26 cellular contexts compared by ENCODE assay signal in genomic region chr19:21751379-21751778, GRCh38. TPM values are rescaled to one million over a fixed set of nuclear protein-coding genes. Genes with fewer than 3 reads are reported as not detected.
DNase-seq lines count a peak whose midpoint lies in the region; ATAC-seq and TF ChIP-seq lines count a peak whose summit lies in the region.
"Had no signal": no experiment of that assay in that cellular context is flagged by ENCODE, and none has a peak within 500 bp of the region (broad histone marks: within the 10 kb centered on the region; RNA-seq: fewer than 3 reads in every experiment).

No MANE protein-coding gene starts in this region.

- peak; percentile 72 for ATAC-seq in IMR-90 (ENCODE audit: low read depth)
- no peak for ATAC-seq in GM18867 (IDR thresholded peaks at IDR 0.05; ENCODE audit: unreplicated experiment)
- no peak for ATAC-seq in HG03571 (IDR thresholded peaks at IDR 0.05; ENCODE audit: unreplicated experiment)
- ATAC-seq in PC-3: no peak
- ATAC-seq: activated naive CD8-positive, alpha-beta T cell treated with anti-CD3 and anti-CD28 coated beads, Interleukin-2, amount 50 U/mL, for 24 hours; GM12878; naive thymus-derived CD8-positive, alpha-beta T cell; sciatic nerve; stimulated activated memory B cell treated with anti-CD40 and anti-IgM and Interleukin-4, amounts not matched to agents 10 μg/mL and 1 μg/mL and 100 μg/mL, for 72 hours had no signal

- no peak overlapping the region for H4K5ac ChIP-seq in IMR-90 (ENCODE audit: low read depth, low read length)

- H2AK9ac ChIP-seq in IMR-90 (replicated peaks; ENCODE audit: low read depth, low read length, poor library complexity): no peak overlapping the region

- H3K4me3 ChIP-seq in IMR-90 (ENCODE audit: insufficient read depth, low read depth, low read length): no peak overlapping the region
- no peak overlapping the region for H3K4me3 ChIP-seq in osteoblast (ENCODE audit: insufficient read depth, low read length)
- no peak overlapping the region for H3K4me3 ChIP-seq in PC-3 (ENCODE audit: low read length)
- H3K4me3 ChIP-seq: esophagus squamous epithelium, GM12878, hepatocyte, ovary, thoracic aorta had no signal

- CTCF ChIA-PET in IMR-90 (lab: Yijun Ruan, JAX) (no interaction called here), PC-3 (lab: Charles Lee) (no interaction called here)

- in situ Hi-C loops in IMR-90 (cut with MboI; ENCODE audit: low sequenced_read_pairs): no loop called here

- no peaks in the 10 kb centered on the region for H3F3A ChIP-seq in PC-3 (ENCODE audit: low read length, unreplicated experiment)

- no peaks in the 10 kb centered on the region for H3K9me2 ChIP-seq in PC-3 (replicated peaks; ENCODE audit: low read length)

- H3K56ac ChIP-seq in IMR-90 (ENCODE audit: extremely low read depth, insufficient read depth, low read length): no peak overlapping the region

- POLR2A ChIA-PET in IMR-90 (lab: Charles Lee; ENCODE audit: unreplicated experiment): no interaction called here
- POLR2A ChIA-PET in PC-3 (lab: Charles Lee; ENCODE audit: unreplicated experiment): no interaction called here

- H2BK15ac ChIP-seq in IMR-90 (ENCODE audit: low read depth, low read length): no peak overlapping the region

- peaks cover 4 to 23% of the 10 kb centered on the region in 2 experiments; a peak in 3 of 4 replicates for H3K79me1 ChIP-seq in IMR-90 (ENCODE audit: low read depth in 1 of 2, low read length in 2 of 2)

- H2AK5ac ChIP-seq in IMR-90 (ENCODE audit: low read depth, low read length): no peak overlapping the region

- no peak overlapping the region for H2AFZ ChIP-seq in IMR-90 (replicated peaks; ENCODE audit: low read length, poor library complexity)
- no peak overlapping the region for H2AFZ ChIP-seq in osteoblast (ENCODE audit: low read length)
- no peak overlapping the region for H2AFZ ChIP-seq in PC-3 (ENCODE audit: low read length)
- H2AFZ ChIP-seq: hepatocyte had no signal

- TF ChIP-seq CTCF in IMR-90 (conservative IDR thresholded peaks at IDR 0.05; ENCODE audit: low read depth, low read length) (no peak), osteoblast (IDR thresholded peaks at IDR 0.05; ENCODE audit: extremely low read depth, low read depth, low read length) (no peak), PC-3 (conservative IDR thresholded peaks at IDR 0.05; ENCODE audit: low read depth, low read length) (no peak)

- H3K23ac ChIP-seq in IMR-90 (ENCODE audit: low read depth, low read length): no peak overlapping the region

- H2BK20ac ChIP-seq in IMR-90 (ENCODE audit: low read depth, low read length): no peak overlapping the region

- no peak overlapping the region for H3K4me2 ChIP-seq in IMR-90 (ENCODE audit: low read depth, low read length)
- H3K4me2 ChIP-seq in osteoblast (ENCODE audit: insufficient read depth, low read length): no peak overlapping the region
- H3K4me2 ChIP-seq in PC-3 (ENCODE audit: low read length): no peak overlapping the region
- H3K4me2 ChIP-seq: BLaER1 treated with 17β-estradiol and CSF1 and Interleukin-3, amounts not matched to agents 10 nM and 100 nM; hepatocyte had no signal

- TF ChIP-seq POLR2A in IMR-90 (IDR thresholded peaks at IDR 0.05; ENCODE audit: low read depth, low read length): no peak

- intact Hi-C loops in IMR-90 (cut with micrococcal nuclease): no loop called here
- intact Hi-C loops in PC-3 (cut with micrococcal nuclease): no loop called here

- 100% methylated on average over 1 of the region's 3 CpGs; no CpG with 5 or more reads in 1 of the 2 experiments for WGBS in IMR-90 (ENCODE audit: extremely low coverage in 2 of 2, insufficient read length in 1 of 2), 2 experiments

- H3K36me3 ChIP-seq in IMR-90 (ENCODE audit: control insufficient read depth, insufficient read depth, low read length) (peaks cover 21% of the 10 kb centered on the region), osteoblast (ENCODE audit: insufficient read depth, low read length) (peaks cover 8% of the 10 kb centered on the region), PC-3 (ENCODE audit: low read depth, low read length) (peaks cover 9% of the 10 kb centered on the region; the same call in 1 of the 2 replicates)
- H3K36me3 ChIP-seq: ovary had no signal

- no peak overlapping the region for H3K14ac ChIP-seq in IMR-90 (replicated peaks; ENCODE audit: low read depth, low read length)

- no peak overlapping the region for H3K18ac ChIP-seq in IMR-90 (ENCODE audit: low read depth, low read length)

- H3K27ac ChIP-seq in IMR-90 (ENCODE audit: insufficient read depth, low read length): no peak overlapping the region
- H3K27ac ChIP-seq in osteoblast (ENCODE audit: low read depth, low read length): no peak overlapping the region
- no peak overlapping the region for H3K27ac ChIP-seq in PC-3 (ENCODE audit: low read length)
- H3K27ac ChIP-seq: BLaER1 treated with 17β-estradiol and CSF1 and Interleukin-3, amounts not matched to agents 10 nM and 100 nM; esophagus squamous epithelium; hepatocyte; ovary; thoracic aorta had no signal

- H4K91ac ChIP-seq in IMR-90 (ENCODE audit: insufficient read depth, low read depth, low read length): no peak overlapping the region

- H3K79me2 ChIP-seq in osteoblast (ENCODE audit: insufficient read depth, low read length): peaks cover 4% of the 10 kb centered on the region
- H3K79me2 ChIP-seq in PC-3 (ENCODE audit: low read length): no peaks in the 10 kb centered on the region

- H3K27me3 ChIP-seq in IMR-90 (ENCODE audit: control insufficient read depth, insufficient read depth, low read length) (no peaks in the 10 kb centered on the region), osteoblast (ENCODE audit: insufficient read depth, low read length) (no peaks in the 10 kb centered on the region), PC-3 (ENCODE audit: low read length) (no peaks in the 10 kb centered on the region)
- H3K27me3 ChIP-seq: BLaER1 treated with 17β-estradiol and CSF1 and Interleukin-3, amounts not matched to agents 10 nM and 100 nM; esophagus squamous epithelium; hepatocyte; ovary had no signal

- BruUV-seq in IMR-90 (replicated peaks; lab: Mats Ljungman, UMichigan) (no TSS peak), PC-3 (replicated peaks; lab: Mats Ljungman, UMichigan) (no TSS peak)

- H3K4me1 ChIP-seq in IMR-90 (ENCODE audit: control insufficient read depth, insufficient read depth, low read length) (no peaks in the 10 kb centered on the region; the same call in 1 of the 2 replicates), osteoblast (ENCODE audit: insufficient read depth, low read length) (peaks cover 9% of the 10 kb centered on the region), PC-3 (ENCODE audit: insufficient read depth, low read length) (no peaks in the 10 kb centered on the region)
- H3K4me1 ChIP-seq: BLaER1 treated with 17β-estradiol and CSF1 and Interleukin-3, amounts not matched to agents 10 nM and 100 nM; esophagus squamous epithelium had no signal

- no peak overlapping the region for H2BK120ac ChIP-seq in IMR-90 (ENCODE audit: low read depth, low read length)

- peak; percentile 24 for DNase-seq in AG20443 (ENCODE audit: low spot score)
- peak; percentile 43 for DNase-seq in IMR-90
- peak; percentile 64 for DNase-seq in fibroblast of gingiva (ENCODE audit: low read depth)
- DNase-seq in osteoblast (ENCODE audit: insufficient read length, low spot score, missing footprints): peak; percentile 83
- DNase-seq in PC-3: no peak
- DNase-seq: activated CD4-positive, alpha-beta T cell treated with anti-CD3 and anti-CD28 coated beads for 48 hours; activated CD8-positive, alpha-beta memory T cell treated with anti-CD3 and anti-CD28 coated beads, Interleukin-2, amount 50 U/mL, for 48 hours; activated effector memory CD4-positive, alpha-beta T cell treated with Interleukin-2 at 50 U/mL for 16 hours; activated naive CD8-positive, alpha-beta T cell treated with anti-CD3 and anti-CD28 coated beads, Interleukin-2, amount 50 U/mL, for 24 hours; caudate nucleus; effector memory CD4-positive, alpha-beta T cell; esophagus squamous epithelium; KG1; naive thymus-derived CD8-positive, alpha-beta T cell; NCI-H2029; NCI-H446 treated with DMSO at 0.1 percent for 48 hours; SW 1271 had no signal

- H4K20me1 ChIP-seq in IMR-90 (ENCODE audit: insufficient read depth, low read length) (no peaks in the 10 kb centered on the region), osteoblast (ENCODE audit: insufficient read depth, low read length) (no peaks in the 10 kb centered on the region), PC-3 (ENCODE audit: low read length) (no peaks in the 10 kb centered on the region)
- H4K20me1 ChIP-seq: BLaER1 treated with 17β-estradiol and CSF1 and Interleukin-3, amounts not matched to agents 10 nM and 100 nM had no signal

- no peaks in the 10 kb centered on the region for H3K9me1 ChIP-seq in IMR-90 (ENCODE audit: insufficient read depth, low read length)

- H3K9me3 ChIP-seq in IMR-90 (ENCODE audit: control insufficient read depth, insufficient read depth, low read length): peaks cover 6% of the 10 kb centered on the region
- H3K9me3 ChIP-seq in osteoblast (ENCODE audit: low read depth, low read length): no peaks in the 10 kb centered on the region
- H3K9me3 ChIP-seq in PC-3 (ENCODE audit: low read length): peaks cover 13% of the 10 kb centered on the region
- H3K9me3 ChIP-seq: ovary, thoracic aorta had no signal

- no peak overlapping the region for H4K8ac ChIP-seq in IMR-90 (ENCODE audit: low read depth in 2 of 2, low read length in 2 of 2)

- dilution Hi-C loops in IMR-90 (cut with HindIII; ENCODE audit: low sequenced_read_pairs, unreplicated experiment): no loop called here

- H2BK5ac ChIP-seq in IMR-90 (ENCODE audit: low read depth, low read length, poor library complexity, severe bottlenecking): no peak overlapping the region

- TF ChIP-seq RAD21 in IMR-90 (IDR thresholded peaks at IDR 0.05; ENCODE audit: low read length): no peak

- H3K9ac ChIP-seq in IMR-90 (ENCODE audit: low read depth, low read length): no peak overlapping the region
- no peak overlapping the region for H3K9ac ChIP-seq in PC-3 (ENCODE audit: low read length)
- H3K9ac ChIP-seq: BLaER1 treated with 17β-estradiol and CSF1 and Interleukin-3, amounts not matched to agents 10 nM and 100 nM had no signal

- no peak overlapping the region for H3K4ac ChIP-seq in IMR-90 (ENCODE audit: low read depth, low read length)

TF ChIP-seq in IMR-90, 13 proteins besides CTCF, POLR2A, EP300 and RAD21 (continues in another document):
- TF ChIP-seq RFX5 (IDR thresholded peaks at IDR 0.05; ENCODE audit: low read depth, low read length) (no peak), MAZ (IDR thresholded peaks at IDR 0.05; ENCODE audit: borderline replicate concordance, low read depth, low read length) (no peak), RCOR1 (IDR thresholded peaks at IDR 0.05; ENCODE audit: insufficient replicate concordance, low read length) (no peak), MAFK (IDR thresholded peaks at IDR 0.05; ENCODE audit: low read depth, low read length) (no peak), MXI1 (IDR thresholded peaks at IDR 0.05; ENCODE audit: borderline replicate concordance, low read depth, low read length) (no peak), CEBPB (IDR thresholded peaks at IDR 0.05; ENCODE audit: low read depth, low read length) (no peak), BHLHE40 (IDR thresholded peaks at IDR 0.05; ENCODE audit: low read depth, low read length) (no peak)

RNA-seq across cellular contexts. Expression of gene ZNF100, which starts 16.0 kb away (rescaled TPM):
- 5.9 and 6.7 TPM in 2 replicates for total RNA-seq in IMR-90 (2012; rRNA removed)
- polyA plus RNA-seq in IMR-90 (2012; rRNA removed): 1.6 and 2.2 TPM in 2 replicates
- polyA plus RNA-seq in IMR-90 (2012; cell fraction: cytosol; rRNA removed): 0.08 and 0.21 TPM in 2 replicates
- polyA plus RNA-seq in IMR-90 (2012; cell fraction: nucleus; rRNA removed; ENCODE audit: low replicate concordance): 0.70 and 6.2 TPM in 2 replicates
- total RNA-seq in osteoblast: 1.8 and 3.6 TPM in 2 replicates
- 0.63 and 1.7 TPM in 2 replicates for total RNA-seq in PC-3 (2014; rRNA removed)
